28 cellular contexts compared by ENCODE assay signal in the genomic region with DNA sequence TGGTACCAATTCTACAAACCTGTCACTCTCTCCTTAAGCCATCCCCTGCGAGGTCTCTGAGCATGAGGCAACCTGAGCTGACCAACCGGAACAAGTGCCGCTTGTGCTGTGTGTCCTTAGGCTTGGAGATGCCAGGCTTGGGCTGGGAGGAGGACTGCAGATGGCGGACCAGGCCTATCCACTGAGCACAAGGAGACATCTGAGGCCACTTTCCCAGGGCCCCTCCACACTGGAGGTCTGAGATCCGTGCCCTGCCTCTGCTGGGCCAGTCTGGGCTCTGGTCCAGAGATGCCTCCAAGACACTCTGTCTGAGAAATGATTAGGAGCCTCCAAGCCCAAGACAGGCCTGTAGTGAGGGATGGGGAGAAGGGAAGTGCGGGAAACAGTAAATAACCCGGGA. TPM values are rescaled to one million over a fixed set of nuclear protein-coding genes. Genes with fewer than 3 reads are reported as not detected.
"Had no signal": no experiment of that assay in that cellular context is flagged by ENCODE, and none has a peak within 500 bp of the region (broad histone marks: within the 10 kb centered on the region; RNA-seq: fewer than 3 reads in every experiment).

No MANE protein-coding gene starts in this region.

- H3K4me3 ChIP-seq: K562 had no signal

- H3K9ac ChIP-seq: KMS-11, SK-N-SH had no signal

- H3K9me3 ChIP-seq: SK-N-SH had no signal

- H3K9me3 Mint-ChIP-seq: IgD-negative memory B cell had no signal

- H3K4me3 Mint-ChIP-seq: IgD-negative memory B cell had no signal

- H3K27ac ChIP-seq: HL-60, KMS-11, RWPE1 had no signal

- H3K27ac Mint-ChIP-seq: IgD-negative memory B cell had no signal

- H3K36me3 Mint-ChIP-seq: IgD-negative memory B cell had no signal

- H3K4me2 ChIP-seq: KMS-11, SK-N-SH had no signal

- FAIRE-seq: HTR-8/SVneo had no signal

- ATAC-seq: K562, Panc1, PC-3 had no signal

- DNase-seq: Kasumi-1; MM.1S; NCI-H1092 treated with DMSO at 0.1 percent for 48 hours; NCI-H1436; NCI-H187; NCI-H2029; NCI-H2081 treated with DMSO at 0.1 percent for 48 hours; NCI-H2171; NCI-H226; NCI-H446; NCI-H510A; NCI-H524 treated with DMSO at 0.1 percent for 48 hours; NCI-H69; NCI-H774; NK-92 treated with Interleukin-12 subunit alpha and Interleukin-12 subunit beta, amount 100 ng/mL, for 24 hours; PC-3; SHP77; SK-N-SH had no signal

RNA-seq across cellular contexts. Expression of gene MLN, which starts 3.0 kb away (rescaled TPM):
- total RNA-seq: K562, M059J, OCI-LY7, PC-3, SK-MEL-5 had no signal
- polyA plus RNA-seq: IgD-negative memory B cell, K562, SK-N-SH had no signal
